In genomic region chr19:52749780-52750179, GRCh38 we compare ENCODE assay signal across 16 cellular contexts.
"Had no signal": no experiment of that assay in that cellular context is flagged by ENCODE, and none has a peak within 500 bp of the region (broad histone marks: within the 10 kb centered on the region; RNA-seq: fewer than 3 reads in every experiment).

No MANE protein-coding gene starts in this region.

- ATAC-seq: mucosa of descending colon; naive thymus-derived CD8-positive, alpha-beta T cell; pancreas; right cardiac atrium had no signal

- H3K27me3 ChIP-seq: pancreas, upper lobe of left lung, uterus had no signal

- H3K4me3 ChIP-seq: mucosa of descending colon, pancreas, upper lobe of left lung, uterus had no signal

- H3K36me3 ChIP-seq: pancreas, upper lobe of left lung, uterus had no signal

- H3K4me1 ChIP-seq: pancreas, upper lobe of left lung, uterus had no signal

- DNase-seq: effector memory CD4-positive, alpha-beta T cell; foreskin melanocyte; head of caudate nucleus; hippocampal formation; kidney glomerular epithelial cell; mucosa of descending colon; naive thymus-derived CD8-positive, alpha-beta T cell; nucleus accumbens; pancreas; right cardiac atrium; small intestine; stimulated activated CD4-positive, alpha-beta T cell treated with anti-CD3 and anti-CD28 coated beads, Interleukin-12 subunit alpha, Interleukin-12 subunit beta, amount 100 ng/mL, for 4 hours; stimulated activated naive CD4-positive, alpha-beta T cell treated with Interleukin-2 at 50 U/mL for 16 hours; upper lobe of left lung; uterus had no signal

- H3K27ac ChIP-seq: epithelial cell of prostate, pancreas, upper lobe of left lung, uterus had no signal
